ENCODE assay signal across 14 cellular contexts in genomic region chr15:73586006-73586654, GRCh38.
"Had no signal": no experiment of that assay in that cellular context is flagged by ENCODE, and none has a peak within 500 bp of the region (broad histone marks: within the 10 kb centered on the region; RNA-seq: fewer than 3 reads in every experiment).

No MANE protein-coding gene starts in this region.

- H3K27me3 Mint-ChIP-seq: naive thymus-derived CD8-positive, alpha-beta T cell had no signal

- DNase-seq: activated CD4-positive, CD25-positive, alpha-beta regulatory T cell treated with anti-CD3 and anti-CD28 coated beads, Interleukin-2, amount 50 U/mL, for 72 hours; activated naive CD4-positive, alpha-beta T cell treated with anti-CD3 and anti-CD28 coated beads for 36 hours; adrenal gland; brain microvascular endothelial cell; immature natural killer cell; left cardiac atrium; naive thymus-derived CD8-positive, alpha-beta T cell; sigmoid colon; stimulated activated CD4-positive, alpha-beta T cell treated with anti-CD3 and anti-CD28 coated beads, Interleukin-12 subunit alpha, Interleukin-12 subunit beta, amount 100 ng/mL, for 4 hours; stimulated activated naive CD4-positive, alpha-beta T cell treated with Interleukin-2 at 50 U/mL for 16 hours; testis; upper lobe of right lung had no signal

- H3K27ac Mint-ChIP-seq: activated naive CD4-positive, alpha-beta T cell treated with anti-CD3 and anti-CD28 coated beads for 36 hours; immature natural killer cell had no signal

- H3K9me3 Mint-ChIP-seq: activated naive CD4-positive, alpha-beta T cell treated with anti-CD3 and anti-CD28 coated beads for 36 hours; immature natural killer cell; naive thymus-derived CD8-positive, alpha-beta T cell had no signal

- H3K4me1 Mint-ChIP-seq: immature natural killer cell had no signal

- H3K4me1 ChIP-seq: adrenal gland, testis, upper lobe of right lung had no signal

- H3K27me3 ChIP-seq: adrenal gland, brain microvascular endothelial cell, esophagus muscularis mucosa, sigmoid colon, testis, upper lobe of right lung had no signal

- ATAC-seq: left cardiac atrium; naive thymus-derived CD8-positive, alpha-beta T cell; upper lobe of right lung had no signal

- H3K4me3 Mint-ChIP-seq: activated naive CD4-positive, alpha-beta T cell treated with anti-CD3 and anti-CD28 coated beads for 36 hours; immature natural killer cell; naive thymus-derived CD8-positive, alpha-beta T cell had no signal

- H3K4me3 ChIP-seq: adrenal gland, esophagus muscularis mucosa, lung, sigmoid colon, testis, upper lobe of right lung had no signal

- H3K9me3 ChIP-seq: adrenal gland, esophagus muscularis mucosa, sigmoid colon, testis, upper lobe of right lung had no signal

- H3K27ac ChIP-seq: brain microvascular endothelial cell, esophagus muscularis mucosa, testis, upper lobe of right lung had no signal
